ENCODE assay signal across 21 cellular contexts in the genomic region with DNA sequence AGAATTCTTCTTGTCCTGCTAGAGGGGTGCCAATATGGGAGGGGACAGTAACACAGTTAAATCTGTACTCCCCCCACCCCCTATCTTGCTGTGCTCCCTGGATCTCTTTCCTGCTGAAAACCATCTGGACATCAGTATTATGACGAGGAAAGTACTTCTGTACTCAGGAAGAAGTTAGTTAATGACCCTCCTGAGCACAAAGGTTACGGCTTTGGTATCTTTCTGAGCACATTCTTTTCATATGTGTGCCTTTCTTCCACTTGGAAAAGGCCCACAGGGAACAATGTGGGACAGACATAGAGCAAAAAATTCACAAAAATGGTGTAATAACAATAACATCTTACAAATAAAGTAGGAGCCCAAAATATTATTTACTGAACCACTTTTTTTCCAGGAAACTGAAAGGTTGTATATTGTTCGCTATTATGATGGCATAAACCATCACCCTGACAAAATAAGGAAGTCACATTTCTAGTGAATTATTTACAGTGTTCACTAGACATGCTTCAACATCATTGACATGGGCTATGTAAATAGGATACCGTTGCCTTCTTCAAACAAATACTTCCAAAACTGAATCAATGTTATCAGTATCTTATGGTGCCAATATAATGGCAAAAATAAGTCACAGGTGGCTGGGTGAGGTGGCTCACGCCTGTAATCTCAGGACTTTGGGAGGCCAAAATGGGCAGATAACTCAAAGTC. TPM values are rescaled to one million over a fixed set of nuclear protein-coding genes. Genes with fewer than 3 reads are reported as not detected.
DNase-seq lines count a peak whose midpoint lies in the region; ATAC-seq, FAIRE-seq and TF ChIP-seq lines count a peak whose summit lies in the region.
"Had no signal": no experiment of that assay in that cellular context is flagged by ENCODE, and none has a peak within 500 bp of the region (broad histone marks: within the 10 kb centered on the region; RNA-seq: fewer than 3 reads in every experiment).

No MANE protein-coding gene starts in this region.

- in situ Hi-C loops in HepG2 (cut with HindIII; ENCODE audit: extremely low pct_ligation_motif_present, low pct_unique_long_range_greater_than_20kb): loop anchor here (10.0 kb wide), 2 partner anchors 313 to 477 kb away; no protein-coding TSS in a partner anchor

- H3K79me2 ChIP-seq in HepG2 (ENCODE audit: insufficient read depth, low read length): peaks cover 5% of the 10 kb centered on the region

- H4K20me1 ChIP-seq in BLaER1 treated with 17β-estradiol and CSF1 and Interleukin-3, amounts not matched to agents 10 nM and 100 nM: no peaks in the 10 kb centered on the region; a peak in 2 of 22 replicates
- H4K20me1 ChIP-seq in HepG2 (ENCODE audit: insufficient read depth, low read length): no peaks in the 10 kb centered on the region

- TF ChIP-seq EP300 in HepG2 (IDR thresholded peaks at IDR 0.05; ENCODE audit: low read depth in 2 of 2, low read length in 2 of 2) (0 out of 4 replicates have a peak, but pooled peaks of 1 of the 2 experiments have one; percentile 9), HepG2 (CRISPR knock-in tag; IDR thresholded peaks at IDR 0.05; ENCODE audit: borderline replicate concordance) (no peak)

- no peak for TF ChIP-seq POLR2A in HepG2 (IDR thresholded peaks at IDR 0.05; ENCODE audit: insufficient read depth in 1 of 2, low read depth in 2 of 2, low read length in 2 of 2)

- DNase-seq in HepG2 (ENCODE audit: low spot score) (peak; percentile 61), psoas muscle (no peak), NCI-H2081 (lab: John Stamatoyannopoulos, UW) (no peak), OCI-M2 (lab: John Stamatoyannopoulos, UW; ENCODE audit: unreplicated experiment) (no peak), D341Med (ENCODE audit: low spot score) (no peak)
- DNase-seq: CD4-positive, alpha-beta memory T cell; MM.1S; NCI-H1092 treated with DMSO at 0.1 percent for 48 hours; NCI-H1694; NK-92 treated with Interleukin-12 subunit alpha and Interleukin-12 subunit beta, amount 100 ng/mL, for 24 hours; SHP77 treated with DMSO at 0.1 percent for 48 hours had no signal

- peak; percentile 62 for FAIRE-seq in colon (lab: Jason Lieb, UNC)
- FAIRE-seq in HepG2 (lab: Jason Lieb, UNC): no peak
- FAIRE-seq: A549, D721Med, G401.6, GM19239 had no signal

- WGBS in HepG2 (ENCODE audit: low lambda C conversion rate): 47% methylated on average over 5 of the region's 5 CpGs
- WGBS in psoas muscle, 3 donors: 82 to 84% (median 84%) methylated on average over 5 of the region's 5 CpGs

- H3K36me3 ChIP-seq in BLaER1 treated with 17β-estradiol and CSF1 and Interleukin-3, amounts not matched to agents 10 nM and 100 nM: peaks cover 0 to 68% (median 43%) of the 10 kb centered on the region in 11 experiments; a peak in 16 of 22 replicates
- H3K36me3 ChIP-seq in HepG2 (replicated peaks in 1 of 2; ENCODE audit: control insufficient read depth in 1 of 2, insufficient read depth in 2 of 2, low read length in 2 of 2): peaks cover 5 to 27% of the 10 kb centered on the region in 2 experiments
- peaks cover 9 to 61% of the 10 kb centered on the region in 2 donors for H3K36me3 ChIP-seq in psoas muscle (ENCODE audit: insufficient read depth in 1 of 2, low read depth in 1 of 2)

- H3K27me3 ChIP-seq in BLaER1 treated with 17β-estradiol and CSF1 and Interleukin-3, amounts not matched to agents 10 nM and 100 nM: no peaks in the 10 kb centered on the region
- H3K27me3 ChIP-seq in HepG2 (ENCODE audit: control insufficient read depth in 1 of 2, insufficient read depth in 2 of 2, low read length in 2 of 2): no peaks in the 10 kb centered on the region
- H3K27me3 ChIP-seq in psoas muscle (ENCODE audit: insufficient read depth in 3 of 3, low read length in 2 of 3): no peaks in the 10 kb centered on the region

- no peak for TF ChIP-seq CTCF in HepG2 (CRISPR knock-in tag; IDR thresholded peaks at IDR 0.05)
- no peak for TF ChIP-seq CTCF in psoas muscle (IDR thresholded peaks at IDR 0.05)

- CTCF ChIA-PET in HepG2 (lab: Yijun Ruan, JAX; ENCODE audit: low intra/inter-chr PET ratio, low total read pairs): no interaction called here

- no peak for TF ChIP-seq RAD21 in HepG2 (CRISPR knock-in tag; IDR thresholded peaks at IDR 0.05)

- POLR2A ChIA-PET in HepG2 (lab: Yijun Ruan, JAX): no interaction called here

- H3K4me1 ChIP-seq in BLaER1 treated with 17β-estradiol and CSF1 and Interleukin-3, amounts not matched to agents 10 nM and 100 nM: peaks cover 55 to 73% (median 67%) of the 10 kb centered on the region in 10 experiments
- H3K4me1 ChIP-seq in HepG2 (ENCODE audit: insufficient read depth, low read length) (peaks cover 62% of the 10 kb centered on the region), psoas muscle (peaks cover 42% of the 10 kb centered on the region)

- no peak overlapping the region for H2AFZ ChIP-seq in HepG2 (ENCODE audit: low read length)
- H2AFZ ChIP-seq: GM23338 had no signal

- no peak overlapping the region for H3K27ac ChIP-seq in BLaER1 treated with 17β-estradiol and CSF1 and Interleukin-3, amounts not matched to agents 10 nM and 100 nM
- peak overlapping the region; percentile 23 for H3K27ac ChIP-seq in HepG2 (ENCODE audit: extremely low read length, insufficient read depth, low read length)
- peak overlapping the region; percentile 98 for H3K27ac ChIP-seq in psoas muscle
- H3K27ac ChIP-seq: A549 had no signal

- H3K9me3 ChIP-seq in BLaER1 treated with 17β-estradiol and CSF1 and Interleukin-3, amounts not matched to agents 10 nM and 100 nM (replicated peaks in 1 of 11): peaks cover 0 to 14% (median 7%) of the 10 kb centered on the region in 11 experiments; a peak in 6 of 22 replicates
- H3K9me3 ChIP-seq in HepG2 (ENCODE audit: low read length): no peaks in the 10 kb centered on the region
- no peaks in the 10 kb centered on the region for H3K9me3 ChIP-seq in psoas muscle
- H3K9me3 ChIP-seq: A549 had no signal

- BruUV-seq in HepG2 (replicated peaks; lab: Mats Ljungman, UMichigan): no TSS peak

- H3K4me3 ChIP-seq in BLaER1 treated with 17β-estradiol and CSF1 and Interleukin-3, amounts not matched to agents 10 nM and 100 nM: no peak overlapping the region
- H3K4me3 ChIP-seq in HepG2 (replicated peaks in 1 of 3; ENCODE audit: insufficient read depth in 1 of 3, low read depth in 2 of 3, low read length in 3 of 3): no peak overlapping the region
- no peak overlapping the region for H3K4me3 ChIP-seq in psoas muscle
- H3K4me3 ChIP-seq: A549, GM23338 had no signal

- intact Hi-C loops in HepG2 (cut with micrococcal nuclease; ENCODE audit: unreplicated experiment) (loop anchor here (10.0 kb wide), 1 partner anchor 417 kb away; the partner anchor contains the start of gene KPNA2), psoas muscle (cut with DNase I) (no loop called here)

- H3K4me2 ChIP-seq in BLaER1 treated with 17β-estradiol and CSF1 and Interleukin-3, amounts not matched to agents 10 nM and 100 nM: peak overlapping the region in 9 of 11 experiments; percentile 0 to 86 (median 43); a peak in 9 of 22 replicates
- peak overlapping the region; percentile 23 for H3K4me2 ChIP-seq in HepG2 (ENCODE audit: low read depth, low read length)
- H3K4me2 ChIP-seq: A549, GM23338 had no signal

- ATAC-seq in HepG2 (no peak; the same call in 2 of the 3 replicates), psoas muscle (no peak), GM19324 (IDR thresholded peaks at IDR 0.05; ENCODE audit: low FRiP score, unreplicated experiment) (no peak)
- ATAC-seq: A549, GM23338, HCT116, SK-N-SH treated with all-trans-retinoic acid at 6 μM for 48 hours had no signal

- no peak overlapping the region for H3K9ac ChIP-seq in BLaER1 treated with 17β-estradiol and CSF1 and Interleukin-3, amounts not matched to agents 10 nM and 100 nM
- no peak overlapping the region for H3K9ac ChIP-seq in HepG2 (ENCODE audit: insufficient read depth, low read depth, low read length)

TF ChIP-seq in HepG2, 621 proteins besides CTCF, POLR2A, EP300 and RAD21 (continues in another document):
- no peak for TF ChIP-seq ZNF619 (CRISPR knock-in tag; IDR thresholded peaks at IDR 0.05)
- TF ChIP-seq, protein P1, sequence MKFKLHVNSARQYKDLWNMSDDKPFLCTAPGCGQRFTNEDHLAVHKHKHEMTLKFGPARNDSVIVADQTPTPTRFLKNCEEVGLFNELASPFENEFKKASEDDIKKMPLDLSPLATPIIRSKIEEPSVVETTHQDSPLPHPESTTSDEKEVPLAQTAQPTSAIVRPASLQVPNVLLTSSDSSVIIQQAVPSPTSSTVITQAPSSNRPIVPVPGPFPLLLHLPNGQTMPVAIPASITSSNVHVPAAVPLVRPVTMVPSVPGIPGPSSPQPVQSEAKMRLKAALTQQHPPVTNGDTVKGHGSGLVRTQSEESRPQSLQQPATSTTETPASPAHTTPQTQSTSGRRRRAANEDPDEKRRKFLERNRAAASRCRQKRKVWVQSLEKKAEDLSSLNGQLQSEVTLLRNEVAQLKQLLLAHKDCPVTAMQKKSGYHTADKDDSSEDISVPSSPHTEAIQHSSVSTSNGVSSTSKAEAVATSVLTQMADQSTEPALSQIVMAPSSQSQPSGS (CRISPR knock-in tag; IDR thresholded peaks at IDR 0.05): no peak
- TF ChIP-seq ZNF598 (CRISPR knock-in tag; IDR thresholded peaks at IDR 0.05; ENCODE audit: borderline replicate concordance): no peak

RNA-seq across cellular contexts. Expression of gene WIPI1, which starts 5.5 kb away (rescaled TPM):
- 27.1 and 29.4 TPM in 2 replicates for total RNA-seq in HepG2 (2016; rRNA removed; fragmentation: Illumina TruSeq; extraction: Trizol)
- 42.3 and 43.2 TPM in 2 replicates for total RNA-seq in HepG2 (2016; cell fraction: cytosol; rRNA removed; fragmentation: Illumina TruSeq; extraction: Trizol; ENCODE audit: low read depth)
- total RNA-seq in HepG2 (2016; cell fraction: insoluble cytoplasmic fraction; rRNA removed; fragmentation: Illumina TruSeq; extraction: Trizol): 26.8 and 26.9 TPM in 2 replicates
- 52.2 and 60.9 TPM in 2 replicates for total RNA-seq in HepG2 (2016; cell fraction: membrane; rRNA removed; fragmentation: Illumina TruSeq; extraction: Trizol)
- total RNA-seq in HepG2 (2016; cell fraction: nucleus; rRNA removed; fragmentation: Illumina TruSeq; extraction: Trizol): 20.0 and 20.6 TPM in 2 replicates
- polyA plus RNA-seq in HepG2 (2011; rRNA removed): 135 and 141 TPM in 2 replicates
- polyA plus RNA-seq in HepG2 (2011; cell fraction: cytosol; rRNA removed): 141 and 148 TPM in 2 replicates
- 91.7 and 99.3 TPM in 2 replicates for polyA plus RNA-seq in HepG2 (2011; cell fraction: nucleus; rRNA removed)
- 48.1 and 57.2 TPM in 2 replicates for polyA plus RNA-seq in HepG2 (2012)
- 45.3 and 47.3 TPM in 2 replicates for polyA plus RNA-seq in HepG2 (2016; cell fraction: cytosol; fragmentation: Illumina TruSeq; extraction: Trizol; ENCODE audit: low read depth)
- 33.2 and 35.9 TPM in 2 replicates for polyA plus RNA-seq in HepG2 (2016; cell fraction: insoluble cytoplasmic fraction; fragmentation: Illumina TruSeq; extraction: Trizol; ENCODE audit: low read depth)
- 57.1 and 57.2 TPM in 2 replicates for polyA plus RNA-seq in HepG2 (2016; cell fraction: membrane; fragmentation: Illumina TruSeq; extraction: Trizol; ENCODE audit: low read depth)
- 21.9 and 35.2 TPM in 2 replicates for polyA plus RNA-seq in HepG2 (2016; cell fraction: nucleus; fragmentation: Illumina TruSeq; extraction: Trizol; ENCODE audit: insufficient read depth, low read depth)
- polyA minus RNA-seq in HepG2 (2011; rRNA and poly(A)+ RNA removed; ENCODE audit: low replicate concordance): 18.4 and 144 TPM in 2 replicates
- 64.7 and 68.0 TPM in 2 replicates for polyA minus RNA-seq in HepG2 (2011; cell fraction: cytosol; rRNA and poly(A)+ RNA removed)
- 130 and 135 TPM in 2 replicates for polyA minus RNA-seq in HepG2 (2011; cell fraction: nucleus; rRNA and poly(A)+ RNA removed)
- 100 to 1,000 TPM in 2 of 4 donors, 10 to 100 TPM in 2; 80.3 to 197 (median 117) TPM for total RNA-seq in psoas muscle
- polyA plus RNA-seq in psoas muscle: 100 to 1,000 TPM; 128 to 152 (median 136) TPM

Comparison
In these comparisons a context has a peak if more than half of its experiments do, and no peak if none do; other contexts are left out.
1. H3K27ac ChIP-seq: peak in HepG2 (single experiment) and psoas muscle (single experiment); none in BLaER1 treated with 17β-estradiol and CSF1 and Interleukin-3, amounts not matched to agents 10 nM and 100 nM (0 of 11).